In the genomic region with DNA sequence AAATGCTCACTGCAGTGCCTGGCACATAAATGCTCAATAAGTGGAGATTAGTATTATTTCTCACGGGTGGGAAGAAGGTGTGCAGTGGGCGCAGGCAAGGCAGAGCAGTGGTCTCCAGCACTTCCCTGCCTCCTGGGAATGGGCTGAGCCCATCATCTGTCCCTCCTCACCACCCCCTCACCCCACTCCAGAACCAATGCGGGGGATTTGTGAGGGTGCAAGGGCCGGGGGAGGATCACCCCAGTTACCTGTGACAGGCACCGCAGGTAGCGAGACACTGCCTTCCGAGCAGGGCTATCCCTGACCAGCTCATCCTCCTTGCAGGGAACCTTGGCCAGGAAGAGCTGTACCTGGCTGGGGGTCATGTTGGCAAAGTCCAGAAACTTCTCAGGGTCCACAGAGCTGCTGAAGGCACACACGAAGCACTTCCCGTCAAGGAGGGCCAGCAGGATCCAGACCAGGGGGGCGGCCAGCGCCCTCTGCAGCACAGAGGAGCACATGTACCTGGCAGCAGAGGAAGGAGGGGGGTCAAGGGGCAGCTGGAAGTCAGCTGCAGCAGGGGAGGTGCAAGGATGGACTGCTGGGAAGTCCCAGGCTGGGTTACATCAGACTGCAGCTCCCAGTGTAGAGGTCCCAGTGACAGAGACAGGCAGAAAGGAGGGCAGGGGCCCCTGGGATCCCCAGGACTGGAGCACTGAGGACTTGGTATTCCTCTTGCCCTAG, we compare ENCODE assay signal across 10 cellular contexts. TPM values are rescaled to one million over a fixed set of nuclear protein-coding genes. Genes with fewer than 3 reads are reported as not detected.
DNase-seq lines count a peak whose midpoint lies in the region; ATAC-seq, FAIRE-seq and TF ChIP-seq lines count a peak whose summit lies in the region.
"Had no signal": no experiment of that assay in that cellular context is flagged by ENCODE, and none has a peak within 500 bp of the region (broad histone marks: within the 10 kb centered on the region; RNA-seq: fewer than 3 reads in every experiment).

No MANE protein-coding gene starts in this region.

- in situ Hi-C loops in GM12878 (cut with MboI) = loop anchor here (5.0 kb wide), 1 partner anchor 59 kb away; no protein-coding TSS in a partner anchor

- TF ChIP-seq POLR2A in GM12878 (IDR thresholded peaks at IDR 0.05; ENCODE audit: low read depth, low read length) = no peak

- no peaks in the 10 kb centered on the region for H3K9me3 Mint-ChIP-seq in activated CD8-positive, alpha-beta memory T cell treated with anti-CD3 and anti-CD28 coated beads, Interleukin-2, amount 10 ng/mL, durations not matched to agents 7 days and 5 days (ENCODE audit: low read depth)
- H3K9me3 Mint-ChIP-seq in stimulated activated memory B cell treated with anti-CD40 and anti-IgM and Interleukin-4, amounts not matched to agents 10 μg/mL and 1 μg/mL and 100 μg/mL, for 72 hours = peaks cover 3% of the 10 kb centered on the region

- no peaks in the 10 kb centered on the region for H3K9me3 ChIP-seq in GM12878 (replicated peaks; ENCODE audit: control insufficient read depth, insufficient read depth, low read length)

- CTCF ChIA-PET in activated CD8-positive, alpha-beta memory T cell treated with anti-CD3 and anti-CD28 coated beads, Interleukin-2, amount 10 ng/mL, durations not matched to agents 7 days and 5 days (lab: Charles Lee) = interaction anchor here (0.5 to 5.7 kb wide), 14 partner anchors 8 to 190 kb away, joined by 3 to 60 read pairs (median 6); partner anchors contain the start of genes ATP5MK, CALHM1, CALHM2 and NEURL1
- CTCF ChIA-PET in GM12878 (lab: Yijun Ruan, JAX) = interaction anchor here (0.6 to 10.6 kb wide), 26 partner anchors 9 to 408 kb away, joined by 3 to 195 read pairs (median 4); partner anchors contain the start of genes CALHM1, CALHM2, NEURL1 and NT5C2

- peak; percentile 40 for ATAC-seq in activated CD8-positive, alpha-beta memory T cell treated with anti-CD3 and anti-CD28 coated beads, Interleukin-2, amount 10 ng/mL, durations not matched to agents 7 days and 5 days
- peak; percentile 80 for ATAC-seq in GM12878
- ATAC-seq in stimulated activated memory B cell treated with anti-CD40 and anti-IgM and Interleukin-4, amounts not matched to agents 10 μg/mL and 1 μg/mL and 100 μg/mL, for 72 hours = peak; percentile 10

- no peaks in the 10 kb centered on the region for H3K27me3 ChIP-seq in KMS-11 (ENCODE audit: insufficient read depth, low read depth)
- H3K27me3 ChIP-seq in GM12878 (replicated peaks in 1 of 2; ENCODE audit: control insufficient read depth in 2 of 2, insufficient read depth in 2 of 2, low read length in 1 of 2) = no peaks in the 10 kb centered on the region

- peak; percentile 58 for DNase-seq in activated CD8-positive, alpha-beta memory T cell treated with anti-CD3 and anti-CD28 coated beads, Interleukin-2, amount 10 ng/mL, durations not matched to agents 7 days and 5 days
- no peak for DNase-seq in activated CD8-positive, alpha-beta memory T cell treated with anti-CD3 and anti-CD28 coated beads, Interleukin-2, amount 50 U/mL, for 48 hours
- DNase-seq in GM12878 (ENCODE audit: low read depth, low spot score) = no peak
- no peak for DNase-seq in putamen (ENCODE audit: low spot score)
- no peak for DNase-seq in NK-92 treated with Interleukin-12 subunit alpha and Interleukin-12 subunit beta, amount 100 ng/mL, for 24 hours (lab: John Stamatoyannopoulos, UW)
- DNase-seq in AG20443 (ENCODE audit: low spot score) = no peak
- DNase-seq: activated T-cell treated with anti-CD3 and anti-CD28 coated beads, Interleukin-2, amount 50 U/mL, for 1 hour; NCI-H446 had no signal

- POLR2A ChIA-PET in GM12878 (lab: Charles Lee) = interaction anchor here (1.1 to 3.8 kb wide), 6 partner anchors 10 to 57 kb away, joined by 3 to 35 read pairs (median 11); partner anchors contain the start of genes CALHM1 and CALHM2

- no peaks in the 10 kb centered on the region for H3K79me2 ChIP-seq in KMS-11 (ENCODE audit: insufficient read depth, low read depth)
- no peaks in the 10 kb centered on the region for H3K79me2 ChIP-seq in GM12878 (ENCODE audit: control insufficient read depth, insufficient read depth, low read length)

- H3K27me3 Mint-ChIP-seq in activated CD8-positive, alpha-beta memory T cell treated with anti-CD3 and anti-CD28 coated beads, Interleukin-2, amount 10 ng/mL, durations not matched to agents 7 days and 5 days = no peaks in the 10 kb centered on the region
- no peaks in the 10 kb centered on the region for H3K27me3 Mint-ChIP-seq in stimulated activated memory B cell treated with anti-CD40 and anti-IgM and Interleukin-4, amounts not matched to agents 10 μg/mL and 1 μg/mL and 100 μg/mL, for 72 hours

- peak; percentile 56 for FAIRE-seq in GM12878 (lab: Jason Lieb, UNC)

- H3K4me2 ChIP-seq in KMS-11 (peak overlapping the region; percentile 39; the same call in 1 of the 2 replicates), GM12878 (ENCODE audit: control insufficient read depth, insufficient read depth) (no peak overlapping the region)

- H3K4me3 Mint-ChIP-seq in activated CD8-positive, alpha-beta memory T cell treated with anti-CD3 and anti-CD28 coated beads, Interleukin-2, amount 10 ng/mL, durations not matched to agents 7 days and 5 days = no peak overlapping the region
- no peak overlapping the region for H3K4me3 Mint-ChIP-seq in stimulated activated memory B cell treated with anti-CD40 and anti-IgM and Interleukin-4, amounts not matched to agents 10 μg/mL and 1 μg/mL and 100 μg/mL, for 72 hours

- H3K36me3 ChIP-seq in KMS-11 (ENCODE audit: insufficient read depth) (no peaks in the 10 kb centered on the region), GM12878 (ENCODE audit: control insufficient read depth in 2 of 2, insufficient read depth in 2 of 2, low read length in 1 of 2) (no peaks in the 10 kb centered on the region)

- peak; percentile 66 for TF ChIP-seq RAD21 in GM12878 (IDR thresholded peaks at IDR 0.05; ENCODE audit: insufficient read depth, low read depth, low read length)

- TF ChIP-seq CTCF in KMS-11 (conservative IDR thresholded peaks at IDR 0.05; ENCODE audit: low read depth, low read length) (peak; percentile 30; the same call in 1 of the 2 replicates), GM12878 (IDR thresholded peaks at IDR 0.05 in 2 of 3, conservative IDR thresholded peaks at IDR 0.05 in 1 of 3; ENCODE audit: control insufficient read depth in 2 of 3, extremely low read depth in 1 of 3, insufficient read depth in 1 of 3, low read depth in 3 of 3, low read length in 3 of 3) (peak; percentile 55 to 80 (median 67))

- 83% methylated on average over 11 of the region's 11 CpGs for WGBS in GM12878 (ENCODE audit: insufficient coverage, insufficient replicate concordance, low lambda C conversion rate, missing lambda C conversion rate)

- H3K9ac ChIP-seq in KMS-11 (no peak overlapping the region), GM12878 (ENCODE audit: control insufficient read depth, insufficient read depth, low read length) (peak overlapping the region; percentile 14; the same call in 1 of the 2 replicates)

- H4K20me1 ChIP-seq in KMS-11 (ENCODE audit: insufficient read depth) = no peaks in the 10 kb centered on the region
- H4K20me1 ChIP-seq in GM12878 (ENCODE audit: control insufficient read depth, insufficient read depth) = no peaks in the 10 kb centered on the region

- H3K27ac Mint-ChIP-seq in activated CD8-positive, alpha-beta memory T cell treated with anti-CD3 and anti-CD28 coated beads, Interleukin-2, amount 10 ng/mL, durations not matched to agents 7 days and 5 days = peak overlapping the region; percentile 14
- H3K27ac Mint-ChIP-seq in stimulated activated memory B cell treated with anti-CD40 and anti-IgM and Interleukin-4, amounts not matched to agents 10 μg/mL and 1 μg/mL and 100 μg/mL, for 72 hours = peak overlapping the region; percentile 48

- H3K27ac ChIP-seq in KMS-11 (no peak overlapping the region), GM12878 (ENCODE audit: control insufficient read depth, insufficient read depth) (no peak overlapping the region)

- H3K36me3 Mint-ChIP-seq in activated CD8-positive, alpha-beta memory T cell treated with anti-CD3 and anti-CD28 coated beads, Interleukin-2, amount 10 ng/mL, durations not matched to agents 7 days and 5 days = no peaks in the 10 kb centered on the region
- no peaks in the 10 kb centered on the region for H3K36me3 Mint-ChIP-seq in stimulated activated memory B cell treated with anti-CD40 and anti-IgM and Interleukin-4, amounts not matched to agents 10 μg/mL and 1 μg/mL and 100 μg/mL, for 72 hours

- RAD21 ChIA-PET in GM12878 (lab: Charles Lee; ENCODE audit: unreplicated experiment) = interaction anchor here (0.7 to 4.7 kb wide), 15 partner anchors 9 to 826 kb away, joined by 3 to 73 read pairs (median 4); partner anchors contain the start of genes CALHM1 and CALHM2

- H2AFZ ChIP-seq in KMS-11 (ENCODE audit: low read depth) = no peak overlapping the region
- peak overlapping the region; percentile 27 for H2AFZ ChIP-seq in GM12878 (ENCODE audit: control insufficient read depth, low read depth, low read length)

- H3K4me1 ChIP-seq in KMS-11 (ENCODE audit: low read depth, poor library complexity, severe bottlenecking) (peaks cover 42% of the 10 kb centered on the region), GM12878 (ENCODE audit: control insufficient read depth, insufficient read depth, low read length) (peaks cover 29% of the 10 kb centered on the region)

- peaks cover 38% of the 10 kb centered on the region for H3K4me1 Mint-ChIP-seq in activated CD8-positive, alpha-beta memory T cell treated with anti-CD3 and anti-CD28 coated beads, Interleukin-2, amount 10 ng/mL, durations not matched to agents 7 days and 5 days
- peaks cover 24% of the 10 kb centered on the region for H3K4me1 Mint-ChIP-seq in stimulated activated memory B cell treated with anti-CD40 and anti-IgM and Interleukin-4, amounts not matched to agents 10 μg/mL and 1 μg/mL and 100 μg/mL, for 72 hours

- TF ChIP-seq EP300 in GM12878 (IDR thresholded peaks at IDR 0.05; ENCODE audit: borderline replicate concordance in 1 of 2, control insufficient read depth in 1 of 2, low read depth in 2 of 2, low read length in 2 of 2) = no peak

- intact Hi-C loops in GM12878 (cut with micrococcal nuclease; ENCODE audit: unreplicated experiment) = no loop called here

- SMC1A ChIA-PET in GM12878 (lab: Charles Lee; ENCODE audit: uncharacterized antibody, unreplicated experiment) = interaction anchor here (0.7 to 9.8 kb wide), 18 partner anchors 9 to 215 kb away, joined by 3 to 124 read pairs (median 6); partner anchors contain the start of genes CALHM1 and CALHM2

- no peak overlapping the region for H3K4me3 ChIP-seq in KMS-11 (IDR thresholded peaks at IDR 0.05; ENCODE audit: insufficient read depth, low read depth, low read length)
- no peak overlapping the region for H3K4me3 ChIP-seq in GM12878

- no TSS peak for BruUV-seq in GM12878 (replicated peaks; lab: Mats Ljungman, UMichigan)

RNA-seq across cellular contexts. Expression of gene CALHM3, which starts 2.8 kb away (rescaled TPM):
- not detected for total RNA-seq in activated CD8-positive, alpha-beta memory T cell treated with anti-CD3 and anti-CD28 coated beads, Interleukin-2, amount 10 ng/mL, durations not matched to agents 7 days and 5 days
- 0.39 TPM in 1 of 2 replicates, not detected in the other for total RNA-seq in GM12878 (2013; cell fraction: nucleolus; rRNA removed)
- total RNA-seq in GM12878 (2014; rRNA removed) (0.11 and 0.22 TPM in 2 replicates), GM12878 (2014; rRNA removed; fragmentation: Illumina TruSeq; extraction: Trizol) (not detected in 2 replicates), GM12878 (2021) (0.16 TPM in 1 of 2 replicates, not detected in the other)
- not detected for polyA plus RNA-seq in GM12878 (2011; ENCODE audit: low read depth)
- polyA plus RNA-seq in GM12878 (2011; rRNA removed) (0.42 TPM in 2 replicates), GM12878 (2014; fragmentation: Illumina TruSeq; extraction: Trizol) (not detected in 2 replicates), GM12878 (2014; fragmentation: Nextera tagmentation; extraction: Ambion mirVana) (under 1 TPM in 1 of 2 experiments, not detected in 1; 0.03 TPM), GM12878 (2014; rRNA removed) (0.09 TPM in 1 of 2 replicates, not detected in the other), GM12878 (2016; fragmentation: Nextera tagmentation; extraction: Ambion mirVana) (under 1 TPM in 1 of 2 experiments, not detected in 1; 0.13 TPM)
- 0.96 and 1.0 TPM in 2 replicates for polyA plus RNA-seq in GM12878 (2011; cell fraction: cytosol; rRNA removed)
- polyA plus RNA-seq in GM12878 (2011; cell fraction: nucleus; rRNA removed) = 0.22 and 0.88 TPM in 2 replicates
- polyA plus RNA-seq in GM12878 (2012) = 0.12 and 0.22 TPM in 2 replicates
- polyA minus RNA-seq in GM12878 (2011; rRNA and poly(A)+ RNA removed) = 0.21 TPM in 1 of 2 replicates, not detected in the other
- not detected in 2 replicates for polyA minus RNA-seq in GM12878 (2011; cell fraction: cytosol; rRNA and poly(A)+ RNA removed)
- polyA minus RNA-seq in GM12878 (2011; cell fraction: nucleus; rRNA and poly(A)+ RNA removed) = not detected in 2 replicates

RNA-seq across cellular contexts. Expression of gene NEURL1, which starts 17.3 kb away (rescaled TPM):
- total RNA-seq in activated CD8-positive, alpha-beta memory T cell treated with anti-CD3 and anti-CD28 coated beads, Interleukin-2, amount 10 ng/mL, durations not matched to agents 7 days and 5 days = 1 to 10 TPM; 2.2 to 2.5 TPM
- 0.58 TPM in 1 of 2 replicates, not detected in the other for total RNA-seq in GM12878 (2013; cell fraction: nucleolus; rRNA removed)
- total RNA-seq in GM12878 (2014; rRNA removed) = not detected in 2 replicates
- not detected in 2 replicates for total RNA-seq in GM12878 (2014; rRNA removed; fragmentation: Illumina TruSeq; extraction: Trizol)
- total RNA-seq in GM12878 (2021) = 0.05 and 0.13 TPM in 2 replicates
- polyA plus RNA-seq in GM12878 (2011; ENCODE audit: low read depth) = not detected
- polyA plus RNA-seq in GM12878 (2011; rRNA removed) = 0.01 and 0.04 TPM in 2 replicates
- 0.03 and 0.04 TPM in 2 replicates for polyA plus RNA-seq in GM12878 (2011; cell fraction: cytosol; rRNA removed)
- 0.29 and 0.31 TPM in 2 replicates for polyA plus RNA-seq in GM12878 (2011; cell fraction: nucleus; rRNA removed)
- 0.28 and 0.39 TPM in 2 replicates for polyA plus RNA-seq in GM12878 (2012)
- not detected in 2 replicates for polyA plus RNA-seq in GM12878 (2014; fragmentation: Illumina TruSeq; extraction: Trizol)
- polyA plus RNA-seq in GM12878 (2014; fragmentation: Nextera tagmentation; extraction: Ambion mirVana) = under 1 TPM in 1 of 2 experiments, not detected in 1; 0.02 TPM
- 0.03 and 0.05 TPM in 2 replicates for polyA plus RNA-seq in GM12878 (2014; rRNA removed)
- polyA plus RNA-seq in GM12878 (2016; fragmentation: Nextera tagmentation; extraction: Ambion mirVana) = not detected
- not detected in 2 replicates for polyA minus RNA-seq in GM12878 (2011; rRNA and poly(A)+ RNA removed)
- not detected in 2 replicates for polyA minus RNA-seq in GM12878 (2011; cell fraction: cytosol; rRNA and poly(A)+ RNA removed)
- polyA minus RNA-seq in GM12878 (2011; cell fraction: nucleus; rRNA and poly(A)+ RNA removed) = not detected in 2 replicates

RNA-seq across cellular contexts. Expression of gene CALHM1, which starts 17.5 kb away (rescaled TPM):
- 1 to 10 TPM in 1 of 2 experiments, under 1 TPM in 1; 0.47 to 1.1 TPM for total RNA-seq in activated CD8-positive, alpha-beta memory T cell treated with anti-CD3 and anti-CD28 coated beads, Interleukin-2, amount 10 ng/mL, durations not matched to agents 7 days and 5 days
- 1.4 and 1.9 TPM in 2 replicates for total RNA-seq in GM12878 (2013; cell fraction: nucleolus; rRNA removed)
- total RNA-seq in GM12878 (2014; rRNA removed) = 0.17 and 0.65 TPM in 2 replicates
- 0.14 and 0.18 TPM in 2 replicates for total RNA-seq in GM12878 (2014; rRNA removed; fragmentation: Illumina TruSeq; extraction: Trizol)
- total RNA-seq in GM12878 (2021) = 0.31 and 0.40 TPM in 2 replicates
- 0.28 TPM for polyA plus RNA-seq in GM12878 (2011; ENCODE audit: low read depth)
- polyA plus RNA-seq in GM12878 (2011; rRNA removed) = 1.2 and 1.7 TPM in 2 replicates
- 1.5 and 1.7 TPM in 2 replicates for polyA plus RNA-seq in GM12878 (2011; cell fraction: cytosol; rRNA removed)
- polyA plus RNA-seq in GM12878 (2011; cell fraction: nucleus; rRNA removed) = 2.2 and 2.7 TPM in 2 replicates
- polyA plus RNA-seq in GM12878 (2012) = 0.35 and 0.49 TPM in 2 replicates
- 0.16 and 0.17 TPM in 2 replicates for polyA plus RNA-seq in GM12878 (2014; fragmentation: Illumina TruSeq; extraction: Trizol)
- under 1 TPM; 0.05 to 0.15 TPM for polyA plus RNA-seq in GM12878 (2014; fragmentation: Nextera tagmentation; extraction: Ambion mirVana)
- polyA plus RNA-seq in GM12878 (2014; rRNA removed) = 0.18 and 0.45 TPM in 2 replicates
- polyA plus RNA-seq in GM12878 (2016; fragmentation: Nextera tagmentation; extraction: Ambion mirVana) = under 1 TPM; 0.06 to 0.08 TPM
- 1.6 and 2.7 TPM in 2 replicates for polyA minus RNA-seq in GM12878 (2011; rRNA and poly(A)+ RNA removed)
- 0.31 and 0.80 TPM in 2 replicates for polyA minus RNA-seq in GM12878 (2011; cell fraction: cytosol; rRNA and poly(A)+ RNA removed)
- polyA minus RNA-seq in GM12878 (2011; cell fraction: nucleus; rRNA and poly(A)+ RNA removed) = 4.0 and 4.2 TPM in 2 replicates

RNA-seq across cellular contexts. Expression of gene CALHM2, which starts 24.0 kb away (rescaled TPM):
- 10 to 100 TPM; 65.6 to 93.4 TPM for total RNA-seq in activated CD8-positive, alpha-beta memory T cell treated with anti-CD3 and anti-CD28 coated beads, Interleukin-2, amount 10 ng/mL, durations not matched to agents 7 days and 5 days
- 24.6 and 24.7 TPM in 2 replicates for total RNA-seq in GM12878 (2013; cell fraction: nucleolus; rRNA removed)
- total RNA-seq in GM12878 (2014; rRNA removed) = 7.5 and 8.0 TPM in 2 replicates
- 5.0 and 6.1 TPM in 2 replicates for total RNA-seq in GM12878 (2014; rRNA removed; fragmentation: Illumina TruSeq; extraction: Trizol)
- total RNA-seq in GM12878 (2021) = 15.2 and 15.3 TPM in 2 replicates
- 4.3 TPM for polyA plus RNA-seq in GM12878 (2011; ENCODE audit: low read depth)
- polyA plus RNA-seq in GM12878 (2011; rRNA removed) = 11.8 and 23.7 TPM in 2 replicates
- 32.2 and 40.1 TPM in 2 replicates for polyA plus RNA-seq in GM12878 (2011; cell fraction: cytosol; rRNA removed)
- polyA plus RNA-seq in GM12878 (2011; cell fraction: nucleus; rRNA removed) = 56.9 and 57.7 TPM in 2 replicates
- polyA plus RNA-seq in GM12878 (2012) = 9.2 and 14.4 TPM in 2 replicates
- polyA plus RNA-seq in GM12878 (2014; fragmentation: Illumina TruSeq; extraction: Trizol) = 5.5 and 8.1 TPM in 2 replicates
- 1 to 10 TPM in 1 of 2 experiments, under 1 TPM in 1; 0.60 to 1.9 TPM for polyA plus RNA-seq in GM12878 (2014; fragmentation: Nextera tagmentation; extraction: Ambion mirVana)
- polyA plus RNA-seq in GM12878 (2014; rRNA removed) = 14.5 and 15.2 TPM in 2 replicates
- 10 to 100 TPM; 10.4 to 12.6 TPM for polyA plus RNA-seq in GM12878 (2016; fragmentation: Nextera tagmentation; extraction: Ambion mirVana)
- polyA minus RNA-seq in GM12878 (2011; rRNA and poly(A)+ RNA removed) = 22.8 and 48.1 TPM in 2 replicates
- polyA minus RNA-seq in GM12878 (2011; cell fraction: cytosol; rRNA and poly(A)+ RNA removed) = 11.5 and 17.3 TPM in 2 replicates
- polyA minus RNA-seq in GM12878 (2011; cell fraction: nucleus; rRNA and poly(A)+ RNA removed) = 32.5 and 51.8 TPM in 2 replicates

Comparison
In these comparisons a context has a peak if more than half of its experiments do, and no peak if none do; other contexts are left out.
1. ATAC-seq: peak in every context shown above with its lines; median percentile 80 in GM12878; 40 in activated CD8-positive, alpha-beta memory T cell treated with anti-CD3 and anti-CD28 coated beads, Interleukin-2, amount 10 ng/mL, durations not matched to agents 7 days and 5 days; 10 in stimulated activated memory B cell treated with anti-CD40 and anti-IgM and Interleukin-4, amounts not matched to agents 10 μg/mL and 1 μg/mL and 100 μg/mL, for 72 hours.